In the genomic region with DNA sequence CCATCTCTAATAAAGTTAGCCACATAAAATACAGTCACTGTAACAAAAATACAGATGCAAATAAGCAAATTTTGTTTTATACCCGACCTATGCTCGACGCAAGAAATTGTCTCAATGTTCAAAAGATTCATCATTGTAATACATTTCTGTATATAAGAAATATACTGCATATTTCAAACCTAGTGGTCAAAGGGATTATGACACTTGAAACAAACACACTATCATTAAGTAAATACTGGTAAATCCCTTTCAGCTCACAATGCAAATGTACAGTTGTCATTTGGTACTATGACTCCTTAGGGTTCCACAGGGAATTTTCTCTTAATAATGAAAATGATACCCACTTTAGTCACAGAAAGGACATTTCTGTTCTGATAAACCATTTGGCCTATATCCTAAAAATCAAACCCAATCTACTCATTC, we compare ENCODE assay signal across 8 cellular contexts. TPM values are rescaled to one million over a fixed set of nuclear protein-coding genes. Genes with fewer than 3 reads are reported as not detected.
DNase-seq lines count a peak whose midpoint lies in the region; ATAC-seq, FAIRE-seq and TF ChIP-seq lines count a peak whose summit lies in the region.

No MANE protein-coding gene starts in this region.

- H3K4me3 ChIP-seq in HL-60 (replicated peaks; ENCODE audit: insufficient read depth, low read length) = no peak overlapping the region
- H3K4me3 ChIP-seq in iPS-18a (ENCODE audit: low read length) = no peak overlapping the region
- H3K4me3 ChIP-seq in thymus (ENCODE audit: low read length) = peak overlapping the region; percentile 93

- no peaks in the 10 kb centered on the region for H3K27me3 ChIP-seq in HL-60 (ENCODE audit: insufficient read depth, poor library complexity, severe bottlenecking)
- peaks cover 7% of the 10 kb centered on the region for H3K27me3 ChIP-seq in iPS-18a (ENCODE audit: control insufficient read depth, insufficient read depth, low read length)
- H3K27me3 ChIP-seq in thymus (ENCODE audit: control insufficient read depth, insufficient read depth) = no peaks in the 10 kb centered on the region

- ATAC-seq in HG02938 (IDR thresholded peaks at IDR 0.05; ENCODE audit: unreplicated experiment) (no peak), HG03457 (IDR thresholded peaks at IDR 0.05; ENCODE audit: unreplicated experiment) (no peak)

- H3K9me3 ChIP-seq in iPS-18a (ENCODE audit: control insufficient read depth, low read depth, low read length) (no peaks in the 10 kb centered on the region), thymus (ENCODE audit: control insufficient read depth) (no peaks in the 10 kb centered on the region)

- H3K36me3 ChIP-seq in iPS-18a (ENCODE audit: control insufficient read depth, low read depth, low read length) = no peaks in the 10 kb centered on the region
- no peaks in the 10 kb centered on the region for H3K36me3 ChIP-seq in thymus (ENCODE audit: control insufficient read depth, insufficient read depth)

- peak overlapping the region; percentile 96 for H3K4me3 Mint-ChIP-seq in activated CD4-positive, alpha-beta memory T cell treated with anti-CD3 and anti-CD28 coated beads for 36 hours

- POLR2A ChIA-PET in activated CD4-positive, alpha-beta memory T cell treated with anti-CD3 and anti-CD28 coated beads for 36 hours (lab: Charles Lee) = interaction anchor here (0.9 to 2.3 kb wide), 11 partner anchors 8 to 123 kb away, joined by 3 to 20 read pairs (median 5); no protein-coding TSS in a partner anchor

- H3K4me1 ChIP-seq in iPS-18a (ENCODE audit: control insufficient read depth, low read depth, low read length) = peaks cover 10% of the 10 kb centered on the region
- H3K4me1 ChIP-seq in thymus (ENCODE audit: control insufficient read depth, insufficient read depth, low read length) = peaks cover 9% of the 10 kb centered on the region

- peaks cover 2% of the 10 kb centered on the region for H3K27me3 Mint-ChIP-seq in activated CD4-positive, alpha-beta memory T cell treated with anti-CD3 and anti-CD28 coated beads for 36 hours

- WGBS in thymus = 77% methylated on average over 3 of the region's 3 CpGs

- peaks cover 6% of the 10 kb centered on the region for H3K36me3 Mint-ChIP-seq in activated CD4-positive, alpha-beta memory T cell treated with anti-CD3 and anti-CD28 coated beads for 36 hours

- DNase-seq in Caki2 (ENCODE audit: low read depth) (peak; percentile 22), HL-60 (ENCODE audit: low read depth in 1 of 2, low spot score in 1 of 2) (no peak), RCC 7860 (ENCODE audit: low spot score) (no peak)
- no peak for DNase-seq in activated CD4-positive, alpha-beta memory T cell treated with anti-CD3 and anti-CD28 coated beads for 36 hours

- peaks cover 54% of the 10 kb centered on the region for H3K4me1 Mint-ChIP-seq in activated CD4-positive, alpha-beta memory T cell treated with anti-CD3 and anti-CD28 coated beads for 36 hours (ENCODE audit: low read depth)

- CTCF ChIA-PET in activated CD4-positive, alpha-beta memory T cell treated with anti-CD3 and anti-CD28 coated beads for 36 hours (lab: Charles Lee) = interaction anchor here (0.7 to 3.0 kb wide), 12 partner anchors 8 to 249 kb away, joined by 3 to 12 read pairs (median 3); no protein-coding TSS in a partner anchor

- peak overlapping the region; percentile 99 for H3K27ac Mint-ChIP-seq in activated CD4-positive, alpha-beta memory T cell treated with anti-CD3 and anti-CD28 coated beads for 36 hours

- TF ChIP-seq CTCF in HL-60 (IDR thresholded peaks at IDR 0.05; ENCODE audit: insufficient read depth, low read length) = peak; percentile 29

- H3K9me3 Mint-ChIP-seq in activated CD4-positive, alpha-beta memory T cell treated with anti-CD3 and anti-CD28 coated beads for 36 hours = no peaks in the 10 kb centered on the region

- H3K27ac ChIP-seq in HL-60 (replicated peaks) (no peak overlapping the region; the same call in 1 of the 2 replicates), iPS-18a (ENCODE audit: low read length) (no peak overlapping the region), thymus (ENCODE audit: low read depth) (no peak overlapping the region)

- intact Hi-C loops in activated CD4-positive, alpha-beta memory T cell treated with anti-CD3 and anti-CD28 coated beads for 36 hours (cut with micrococcal nuclease) = loop anchor here (1.0 to 10.0 kb wide), 6 partner anchors 13 to 1402 kb away; a partner anchor contains a TSS

- peak overlapping the region; percentile 4 for H3K9ac ChIP-seq in iPS-18a (ENCODE audit: low read length)

- no peak for FAIRE-seq in RCC 7860 (lab: Jason Lieb, UNC)

- in situ Hi-C loops in Caki2 (cut with HindIII; ENCODE audit: low pct_unique_long_range_greater_than_20kb, low sequenced_read_pairs) = no loop called here

RNA-seq across cellular contexts. Expression of a gene that starts 2.2 kb away (rescaled TPM):
- total RNA-seq in Caki2 (2014; rRNA removed; shearing (Covaris generic); ENCODE audit: low replicate concordance) = 3.0 and 3.5 TPM in 2 replicates
- total RNA-seq in activated CD4-positive, alpha-beta memory T cell treated with anti-CD3 and anti-CD28 coated beads for 36 hours = 10 to 100 TPM; 24.3 to 25.1 TPM
- polyA plus RNA-seq in thymus = 11.6 TPM
